In genomic region chr2:21643180-21643579, GRCh38 we compare ENCODE assay signal across 22 cellular contexts.
DNase-seq lines count a peak whose midpoint lies in the region; ATAC-seq and FAIRE-seq lines count a peak whose summit lies in the region.
"Had no signal": no experiment of that assay in that cellular context is flagged by ENCODE, and none has a peak within 500 bp of the region (broad histone marks: within the 10 kb centered on the region; RNA-seq: fewer than 3 reads in every experiment).

No MANE protein-coding gene starts in this region.

- H3K4me3 Mint-ChIP-seq in activated T-cell treated with anti-CD3 and anti-CD28 coated beads, Interleukin-2, amount 50 U/mL, for 24 hours, result no peak overlapping the region
- H3K4me3 Mint-ChIP-seq: IgD-negative memory B cell, natural killer cell had no signal

- no peaks in the 10 kb centered on the region for H3K9me3 ChIP-seq in HUES48 (ENCODE audit: control insufficient read depth, insufficient read depth, low read length)
- H3K9me3 ChIP-seq: BE2C, tibial artery had no signal

- H3K9ac ChIP-seq in HUES48 (ENCODE audit: low read depth, low read length), result no peak overlapping the region
- H3K9ac ChIP-seq: GM23248 had no signal

- H3K4me1 Mint-ChIP-seq in activated T-cell treated with anti-CD3 and anti-CD28 coated beads, Interleukin-2, amount 50 U/mL, for 24 hours (ENCODE audit: low read depth), result no peaks in the 10 kb centered on the region
- H3K4me1 Mint-ChIP-seq: IgD-negative memory B cell, natural killer cell had no signal

- peak overlapping the region; percentile 75 for H3K27ac ChIP-seq in HUES48 (ENCODE audit: low read depth, low read length)
- H3K27ac ChIP-seq: GM23248, tibial artery had no signal

- H3K36me3 Mint-ChIP-seq in activated T-cell treated with anti-CD3 and anti-CD28 coated beads, Interleukin-2, amount 50 U/mL, for 24 hours (ENCODE audit: low read depth), result no peaks in the 10 kb centered on the region
- H3K36me3 Mint-ChIP-seq: IgD-negative memory B cell, natural killer cell had no signal

- DNase-seq in amniotic epithelial cell (ENCODE audit: low read depth) (peak; percentile 47), iris pigment epithelial cell (ENCODE audit: low read depth) (peak; percentile 74), urothelium cell line (ENCODE audit: low spot score) (peak; percentile 47)
- DNase-seq in activated T-cell treated with anti-CD3 and anti-CD28 coated beads, Interleukin-2, amount 50 U/mL, for 24 hours, result no peak
- DNase-seq: activated CD4-positive, alpha-beta T cell treated with anti-CD3 and anti-CD28 coated beads, Interleukin-2, amount 50 U/mL, for 1 hour; activated gamma-delta T cell treated with Interleukin-2 at 50 U/mL for 16 hours; amniotic stem cell; Calu3; GM23248; mammary epithelial cell; natural killer cell; NCI-H1694 treated with DMSO at 0.1 percent for 48 hours; NCI-H446 treated with DMSO at 0.1 percent for 48 hours; RPMI8226; stimulated activated CD4-positive, alpha-beta T cell treated with anti-CD3 and anti-CD28 coated beads, Interleukin-1b, Interleukin-23, amount 100 ng/mL, for 48 hours; stimulated activated naive CD8-positive, alpha-beta T cell treated with anti-CD3 and anti-CD28 coated beads, Interleukin-15, Interleukin-2, amounts not matched to agents 100 U/mL and 50 U/mL, for 24 hours; tibial artery had no signal

- H3K36me3 ChIP-seq in HUES48 (ENCODE audit: control insufficient read depth, insufficient read depth, low read length), result no peaks in the 10 kb centered on the region
- H3K36me3 ChIP-seq: BE2C, tibial artery had no signal

- ATAC-seq in HG03354 (IDR thresholded peaks at IDR 0.05; ENCODE audit: poor library complexity, severe bottlenecking, unreplicated experiment) (no peak), GM19351 (IDR thresholded peaks at IDR 0.05; ENCODE audit: unreplicated experiment) (no peak)
- ATAC-seq: natural killer cell; stimulated activated naive CD8-positive, alpha-beta T cell treated with anti-CD3 and anti-CD28 coated beads, Interleukin-15, Interleukin-2, amounts not matched to agents 100 U/mL and 50 U/mL, for 24 hours had no signal

- no peaks in the 10 kb centered on the region for H3K27me3 Mint-ChIP-seq in activated T-cell treated with anti-CD3 and anti-CD28 coated beads, Interleukin-2, amount 50 U/mL, for 24 hours
- H3K27me3 Mint-ChIP-seq: IgD-negative memory B cell had no signal

- H3K4me3 ChIP-seq in HUES48 (ENCODE audit: low read depth, low read length), result no peak overlapping the region
- H3K4me3 ChIP-seq: GM23248, tibial artery had no signal

- H3K9me3 Mint-ChIP-seq in activated T-cell treated with anti-CD3 and anti-CD28 coated beads, Interleukin-2, amount 50 U/mL, for 24 hours, result peaks cover 9% of the 10 kb centered on the region

- no peak for FAIRE-seq in urothelium cell line (lab: Jason Lieb, UNC)

- H3K27ac Mint-ChIP-seq in activated T-cell treated with anti-CD3 and anti-CD28 coated beads, Interleukin-2, amount 50 U/mL, for 24 hours, result no peak overlapping the region
- H3K27ac Mint-ChIP-seq: IgD-negative memory B cell, natural killer cell had no signal

- H3K27me3 ChIP-seq in HUES48 (ENCODE audit: control insufficient read depth, insufficient read depth, low read length), result no peaks in the 10 kb centered on the region
- H3K27me3 ChIP-seq: BE2C, tibial artery had no signal

- H3K4me1 ChIP-seq in HUES48 (ENCODE audit: control insufficient read depth, insufficient read depth, low read length), result peaks cover 20% of the 10 kb centered on the region
- H3K4me1 ChIP-seq: tibial artery had no signal
